10 cellular contexts compared by ENCODE assay signal in genomic region chr1:84164156-84164555, GRCh38. TPM values are rescaled to one million over a fixed set of nuclear protein-coding genes. Genes with fewer than 3 reads are reported as not detected.
DNase-seq lines count a peak whose midpoint lies in the region; ATAC-seq and TF ChIP-seq lines count a peak whose summit lies in the region.
"Had no signal": no experiment of that assay in that cellular context is flagged by ENCODE, and none has a peak within 500 bp of the region (broad histone marks: within the 10 kb centered on the region; RNA-seq: fewer than 3 reads in every experiment).

No MANE protein-coding gene starts in this region.

- H3K79me2 ChIP-seq in Karpas-422 (ENCODE audit: low read length) (peaks cover 43% of the 10 kb centered on the region), fibroblast of lung (ENCODE audit: control insufficient read depth, insufficient read depth, low read length) (no peaks in the 10 kb centered on the region)

- DNase-seq in AG10803 (ENCODE audit: low read depth) = peak; percentile 38
- no peak for DNase-seq in Karpas-422
- peak in 1 of 2 donors; percentile 64 for DNase-seq in fibroblast of lung (ENCODE audit: low read depth in 2 of 2)
- no peak for DNase-seq in neuronal stem cell (ENCODE audit: low spot score)
- DNase-seq in effector CD8-positive, alpha-beta T cell (lab: John Stamatoyannopoulos, UW) = no peak
- no peak for DNase-seq in erythroblast (lab: John Stamatoyannopoulos, UW)
- DNase-seq: NCI-H2171 treated with DMSO at 0.1 percent for 48 hours; stimulated activated CD4-positive, alpha-beta T cell treated with anti-CD3 and anti-CD28 coated beads, Interleukin-2, amount 100 ng/mL, for 24 hours had no signal

- H3K36me3 ChIP-seq in Karpas-422 (ENCODE audit: insufficient read depth, low read length) = no peaks in the 10 kb centered on the region
- no peaks in the 10 kb centered on the region for H3K36me3 ChIP-seq in fibroblast of lung (ENCODE audit: control insufficient read depth, insufficient read depth, low read length)
- no peaks in the 10 kb centered on the region for H3K36me3 ChIP-seq in neuronal stem cell (replicated peaks in 1 of 2; ENCODE audit: control insufficient read depth in 2 of 2, insufficient read depth in 2 of 2, low read length in 2 of 2)

- H3K4me1 ChIP-seq in Karpas-422 (ENCODE audit: low read length) (peaks cover 42% of the 10 kb centered on the region), fibroblast of lung (ENCODE audit: control insufficient read depth, extremely low read depth, insufficient read depth, low read length) (peaks cover 2% of the 10 kb centered on the region), neuronal stem cell (ENCODE audit: control insufficient read depth in 2 of 2, insufficient read depth in 1 of 2, low read depth in 1 of 2, low read length in 2 of 2) (no peaks in the 10 kb centered on the region)

- H3K14ac ChIP-seq in neuronal stem cell (ENCODE audit: low read length) = no peak overlapping the region

- no peak overlapping the region for H2BK15ac ChIP-seq in neuronal stem cell (ENCODE audit: low read length)

- peak overlapping the region; percentile 43 for H2AFZ ChIP-seq in Karpas-422 (ENCODE audit: low read length)
- H2AFZ ChIP-seq in fibroblast of lung (ENCODE audit: low read length) = peak overlapping the region; percentile 1
- no peak overlapping the region for H2AFZ ChIP-seq in neuronal stem cell (ENCODE audit: low read length)

- H3K9ac ChIP-seq in Karpas-422 (ENCODE audit: low read length) = peak overlapping the region; percentile 52
- H3K9ac ChIP-seq in fibroblast of lung (ENCODE audit: insufficient read depth, low read length) = no peak overlapping the region
- no peak overlapping the region for H3K9ac ChIP-seq in neuronal stem cell (ENCODE audit: low read depth, low read length, poor library complexity)

- H3K9me3 ChIP-seq in Karpas-422 (ENCODE audit: low read length) (no peaks in the 10 kb centered on the region), fibroblast of lung (ENCODE audit: control insufficient read depth, insufficient read depth, low read depth, low read length) (no peaks in the 10 kb centered on the region), neuronal stem cell (replicated peaks in 1 of 2; ENCODE audit: control insufficient read depth in 2 of 2, insufficient read depth in 1 of 2, low read depth in 1 of 2, low read length in 2 of 2) (peaks cover 0 to 6% of the 10 kb centered on the region in 2 donors)

- H2BK120ac ChIP-seq in neuronal stem cell (ENCODE audit: low read depth, low read length) = no peak overlapping the region

- no peak for TF ChIP-seq POLR2A in erythroblast (IDR thresholded peaks at IDR 0.05; ENCODE audit: low read length)

- ATAC-seq in SK-N-SH treated with all-trans-retinoic acid at 6 μM for 48 hours = peak; percentile 83
- ATAC-seq in GM21367 (IDR thresholded peaks at IDR 0.05; ENCODE audit: unreplicated experiment) = no peak

- no peak overlapping the region for H4K91ac ChIP-seq in neuronal stem cell (ENCODE audit: low read depth, low read length, poor library complexity)

- H2AK5ac ChIP-seq in neuronal stem cell (ENCODE audit: low read depth, low read length) = no peak overlapping the region

- H3K4me2 ChIP-seq in Karpas-422 (ENCODE audit: low read depth, low read length, poor library complexity, severe bottlenecking) = peak overlapping the region; percentile 77
- H3K4me2 ChIP-seq in fibroblast of lung (ENCODE audit: extremely low read depth, insufficient read depth, low read length) = peak overlapping the region; percentile 42
- no peak overlapping the region for H3K4me2 ChIP-seq in neuronal stem cell (ENCODE audit: insufficient read depth, low read length, poor library complexity, severe bottlenecking)

- no peaks in the 10 kb centered on the region for H4K20me1 ChIP-seq in Karpas-422 (ENCODE audit: insufficient read depth, low read depth, low read length)
- H4K20me1 ChIP-seq in fibroblast of lung (ENCODE audit: control insufficient read depth, extremely low read depth, insufficient read depth, low read length) = no peaks in the 10 kb centered on the region

- peak overlapping the region; percentile 63 for H3K27ac ChIP-seq in Karpas-422 (ENCODE audit: low read length)
- H3K27ac ChIP-seq in fibroblast of lung (ENCODE audit: insufficient read depth, low read length) = peak overlapping the region; percentile 26
- no peak overlapping the region for H3K27ac ChIP-seq in neuronal stem cell (replicated peaks; ENCODE audit: low read length)

- TF ChIP-seq CTCF in AG10803 (conservative IDR thresholded peaks at IDR 0.05; ENCODE audit: low read length) (no peak), fibroblast of lung (conservative IDR thresholded peaks at IDR 0.05 in 1 of 2, IDR thresholded peaks at IDR 0.05 in 1 of 2; ENCODE audit: low read depth in 1 of 2, low read length in 2 of 2) (no peak)

- no peaks in the 10 kb centered on the region for H3K79me1 ChIP-seq in neuronal stem cell (ENCODE audit: low read depth, low read length)

- no peak overlapping the region for H4K8ac ChIP-seq in neuronal stem cell (ENCODE audit: low read depth, low read length)

- H2BK12ac ChIP-seq in neuronal stem cell (ENCODE audit: low read length) = no peak overlapping the region

- no peak overlapping the region for H3K18ac ChIP-seq in neuronal stem cell (ENCODE audit: low read length)

- H3K4me3 ChIP-seq in AG10803 (ENCODE audit: low read length) (peak overlapping the region; percentile 41), Karpas-422 (ENCODE audit: low read length) (peak overlapping the region; percentile 58), fibroblast of lung (replicated peaks in 1 of 4; ENCODE audit: control extremely low read depth in 1 of 4, insufficient read depth in 1 of 4, low read depth in 3 of 4, low read length in 4 of 4) (peak overlapping the region; percentile 14 to 61 (median 43)), neuronal stem cell (ENCODE audit: low read length in 2 of 2) (no peak overlapping the region)

- H3K27me3 ChIP-seq in Karpas-422 (ENCODE audit: low read length) (no peaks in the 10 kb centered on the region), fibroblast of lung (ENCODE audit: control insufficient read depth, insufficient read depth, low read length) (no peaks in the 10 kb centered on the region), neuronal stem cell (ENCODE audit: control insufficient read depth in 3 of 3, insufficient read depth in 3 of 3, low read depth in 1 of 3, low read length in 3 of 3) (no peaks in the 10 kb centered on the region)

- no peak overlapping the region for H3K23ac ChIP-seq in neuronal stem cell (ENCODE audit: low read depth, low read length, poor library complexity)

- no peaks in the 10 kb centered on the region for H3K9me2 ChIP-seq in Karpas-422 (replicated peaks; ENCODE audit: insufficient read depth, low read length)

- H3K4ac ChIP-seq in neuronal stem cell (ENCODE audit: low read length) = no peak overlapping the region

- WGBS in neuronal stem cell (ENCODE audit: extremely low coverage in 2 of 2, insufficient read length in 2 of 2, insufficient replicate concordance in 1 of 2), 2 donors = no CpG with 5 or more reads among the region's 5 CpGs

- H2BK5ac ChIP-seq in neuronal stem cell (ENCODE audit: low read length) = no peak overlapping the region

TF ChIP-seq in SK-N-SH treated with all-trans-retinoic acid at 6 μM for 48 hours, 23 proteins besides CTCF, POLR2A, EP300 and RAD21 (continues in another document):
- no peak for TF ChIP-seq BACH2 (CRISPR knock-in tag; IDR thresholded peaks at IDR 0.05; ENCODE audit: borderline replicate concordance)
- no peak for TF ChIP-seq SNAI2 (CRISPR knock-in tag; IDR thresholded peaks at IDR 0.05)
- TF ChIP-seq POU6F1 (CRISPR knock-in tag; IDR thresholded peaks at IDR 0.05; ENCODE audit: borderline replicate concordance, low read depth) = no peak
- no peak for TF ChIP-seq TCF4 (CRISPR knock-in tag; IDR thresholded peaks at IDR 0.05; ENCODE audit: borderline replicate concordance)
- no peak for TF ChIP-seq ZFP30 (CRISPR knock-in tag; IDR thresholded peaks at IDR 0.05)
- no peak for TF ChIP-seq ZNF8 (CRISPR knock-in tag; IDR thresholded peaks at IDR 0.05)

RNA-seq across cellular contexts. Expression of gene PRKACB, which starts 20.1 kb away (rescaled TPM):
- total RNA-seq in Karpas-422 (2014; rRNA removed; shearing (Covaris generic); ENCODE audit: low replicate concordance) = 23.1 and 68.1 TPM in 2 replicates
- 18.5 and 22.0 TPM in 2 replicates for total RNA-seq in fibroblast of lung
- polyA plus RNA-seq in fibroblast of lung = 28.3 and 32.6 TPM in 2 replicates
- polyA plus RNA-seq in fibroblast of lung (2012) = 15.4 and 17.2 TPM in 2 replicates
- polyA minus RNA-seq in fibroblast of lung (ENCODE audit: low replicate concordance) = 2.7 and 5.5 TPM in 2 replicates
- 20.6 TPM for polyA plus RNA-seq in neuronal stem cell (2013, experiment 1 of 2)
- polyA plus RNA-seq in neuronal stem cell (2013, experiment 2 of 2) = 21.7 TPM

Comparison
In these comparisons a context has a peak if more than half of its experiments do, and no peak if none do; other contexts are left out.
1. H3K4me3 ChIP-seq: peak in AG10803 (single experiment), Karpas-422 (single experiment) and fibroblast of lung (4 of 4); none in neuronal stem cell (0 of 2).